ENCODE assay signal across 8 cellular contexts in the genomic region with DNA sequence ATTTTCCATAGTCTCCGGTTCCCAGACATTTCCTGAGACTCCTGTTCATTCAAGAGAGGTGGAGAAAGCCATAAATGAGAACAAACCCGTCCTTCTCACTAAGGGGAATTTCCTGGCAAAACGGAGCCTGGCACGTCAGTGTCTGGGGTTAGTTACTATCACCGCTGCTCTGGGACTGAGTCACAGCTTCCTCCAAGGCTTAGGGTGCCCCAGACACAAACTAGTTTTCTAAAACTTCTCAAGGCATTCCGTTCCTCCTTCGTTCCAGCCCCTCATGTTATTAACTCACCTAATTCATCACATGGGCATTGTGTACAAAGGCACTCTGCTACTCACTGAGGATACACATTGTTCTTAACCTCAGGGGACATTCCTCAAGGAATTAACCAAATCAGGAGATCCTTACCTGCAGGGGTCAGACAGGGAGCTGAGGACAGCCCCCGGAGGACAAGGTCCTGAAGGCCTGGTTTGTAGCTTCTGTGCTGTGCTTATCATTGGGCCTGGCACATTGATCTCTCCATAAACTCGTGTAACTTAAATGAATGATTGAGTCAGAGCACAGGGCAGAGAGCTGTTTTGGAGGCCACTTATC.
DNase-seq lines count a peak whose midpoint lies in the region; ATAC-seq and TF ChIP-seq lines count a peak whose summit lies in the region.

No MANE protein-coding gene starts in this region.

- no peak for TF ChIP-seq CTCF in BJ (IDR thresholded peaks at IDR 0.05; ENCODE audit: insufficient read depth, low read depth, low read length)

- H3K27me3 Mint-ChIP-seq in activated T-helper 17 cell treated with anti-CD3 and anti-CD28 coated beads, Interleukin-2, amount 50 U/mL, for 72 hours: no peaks in the 10 kb centered on the region

- POLR2A ChIA-PET in BJ (lab: Charles Lee): no interaction called here

- DNase-seq in BJ (ENCODE audit: low read depth) (peak; percentile 77), iPS DF 19.7 (ENCODE audit: low read depth, low spot score) (peak; percentile 33), NCI-H1105 (lab: John Stamatoyannopoulos, UW) (no peak), NCI-H2107 (lab: John Stamatoyannopoulos, UW) (no peak)
- DNase-seq in stimulated activated CD4-positive, alpha-beta T cell treated with anti-CD3 and anti-CD28 coated beads, Interleukin-12 subunit alpha, Interleukin-12 subunit beta, amount 100 ng/mL, for 4 hours: peak; percentile 30

- H3K27me3 ChIP-seq in BJ (ENCODE audit: control insufficient read depth, insufficient read depth, low read length): no peaks in the 10 kb centered on the region

- H3K4me1 Mint-ChIP-seq in activated T-helper 17 cell treated with anti-CD3 and anti-CD28 coated beads, Interleukin-2, amount 50 U/mL, for 72 hours: peaks cover 54% of the 10 kb centered on the region

- no peaks in the 10 kb centered on the region for H3K36me3 ChIP-seq in BJ (ENCODE audit: control insufficient read depth, insufficient read depth, low read length)

- TF ChIP-seq RAD21 in Ishikawa (IDR thresholded peaks at IDR 0.05; ENCODE audit: low read depth): no peak

- no peaks in the 10 kb centered on the region for H3K9me3 Mint-ChIP-seq in activated T-helper 17 cell treated with anti-CD3 and anti-CD28 coated beads, Interleukin-2, amount 50 U/mL, for 72 hours

- CTCF ChIA-PET in BJ (lab: Yijun Ruan, JAX): interaction anchor here (0.6 to 0.8 kb wide), 2 partner anchors 14 to 24 kb away, joined by 3 read pairs; no protein-coding TSS in a partner anchor

- peaks cover 7% of the 10 kb centered on the region for H3K36me3 Mint-ChIP-seq in activated T-helper 17 cell treated with anti-CD3 and anti-CD28 coated beads, Interleukin-2, amount 50 U/mL, for 72 hours (ENCODE audit: low read depth)

- peak; percentile 67; the same call in 1 of the 2 replicates for TF ChIP-seq EP300 in Ishikawa (IDR thresholded peaks at IDR 0.05; ENCODE audit: borderline replicate concordance)

- peak overlapping the region; percentile 100 for H3K27ac Mint-ChIP-seq in activated T-helper 17 cell treated with anti-CD3 and anti-CD28 coated beads, Interleukin-2, amount 50 U/mL, for 72 hours

- H3K4me3 Mint-ChIP-seq in activated T-helper 17 cell treated with anti-CD3 and anti-CD28 coated beads, Interleukin-2, amount 50 U/mL, for 72 hours: peak overlapping the region; percentile 90

- H3K4me3 ChIP-seq in BJ (ENCODE audit: low read depth, low read length): no peak overlapping the region

- peak; percentile 73 for ATAC-seq in GM21390 (IDR thresholded peaks at IDR 0.05; ENCODE audit: unreplicated experiment)
- ATAC-seq in activated T-helper 17 cell treated with anti-CD3 and anti-CD28 coated beads, Interleukin-2, amount 50 U/mL, for 72 hours (replicated peaks): peak; percentile 84

TF ChIP-seq in Ishikawa, 13 proteins besides CTCF, POLR2A, EP300 and RAD21:
- TF ChIP-seq EGR1 (IDR thresholded peaks at IDR 0.05): no peak
- TF ChIP-seq TEAD4 (IDR thresholded peaks at IDR 0.05): peak; percentile 51; the same call in 1 of the 2 replicates
- TF ChIP-seq TAF1 (IDR thresholded peaks at IDR 0.05; ENCODE audit: low read depth): no peak
- peak; percentile 43; the same call in 1 of the 2 replicates for TF ChIP-seq TCF12 (IDR thresholded peaks at IDR 0.05; ENCODE audit: low read depth)
- TF ChIP-seq, protein P1, sequence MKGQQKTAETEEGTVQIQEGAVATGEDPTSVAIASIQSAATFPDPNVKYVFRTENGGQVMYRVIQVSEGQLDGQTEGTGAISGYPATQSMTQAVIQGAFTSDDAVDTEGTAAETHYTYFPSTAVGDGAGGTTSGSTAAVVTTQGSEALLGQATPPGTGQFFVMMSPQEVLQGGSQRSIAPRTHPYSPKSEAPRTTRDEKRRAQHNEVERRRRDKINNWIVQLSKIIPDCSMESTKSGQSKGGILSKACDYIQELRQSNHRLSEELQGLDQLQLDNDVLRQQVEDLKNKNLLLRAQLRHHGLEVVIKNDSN (IDR thresholded peaks at IDR 0.05): peak; percentile 48; the same call in 1 of the 2 replicates
TF ChIP-seq in Ishikawa: peak in this region for 3.

Comparison
In these comparisons a context has a peak if more than half of its experiments do, and no peak if none do; other contexts are left out.
1. DNase-seq: peak in BJ (single experiment), iPS DF 19.7 (single experiment) and stimulated activated CD4-positive, alpha-beta T cell treated with anti-CD3 and anti-CD28 coated beads, Interleukin-12 subunit alpha, Interleukin-12 subunit beta, amount 100 ng/mL, for 4 hours (single experiment); none in NCI-H1105 (single experiment) and NCI-H2107 (single experiment).